Comparison of ENCODE assay signal across 18 cellular contexts in the genomic region with DNA sequence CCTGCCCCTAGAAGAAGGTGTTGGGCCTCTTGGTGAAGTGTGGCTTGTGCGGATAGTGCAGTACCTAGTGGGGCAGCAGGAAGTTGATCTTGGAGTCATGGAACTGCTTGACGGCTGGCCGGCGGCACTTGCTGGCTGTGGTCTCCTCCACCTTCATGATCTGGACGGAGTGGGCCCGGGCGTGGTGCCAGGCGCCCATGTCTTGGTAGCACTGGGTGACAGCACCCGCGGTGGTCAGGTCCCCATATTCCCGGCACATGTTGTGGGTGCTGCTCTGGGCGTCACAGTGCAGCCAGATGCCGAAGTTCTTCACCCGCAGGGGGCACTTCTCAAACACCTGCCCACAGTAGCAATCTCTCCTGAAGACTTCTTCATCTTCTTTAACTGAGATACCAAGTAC. TPM values are rescaled to one million over a fixed set of nuclear protein-coding genes. Genes with fewer than 3 reads are reported as not detected.
A peak's percentile ranks its signal among the peaks of the same experiment; 100 is the strongest.
DNase-seq lines count a peak whose midpoint lies in the region; ATAC-seq, FAIRE-seq and TF ChIP-seq lines count a peak whose summit lies in the region.
"Had no signal": no experiment of that assay in that cellular context is flagged by ENCODE, and none has a peak within 500 bp of the region (broad histone marks: within the 10 kb centered on the region; RNA-seq: fewer than 3 reads in every experiment).

No MANE protein-coding gene starts in this region.

- TF ChIP-seq CTCF in osteocyte (IDR thresholded peaks at IDR 0.05): no peak

- no peaks in the 10 kb centered on the region for H3K4me1 Mint-ChIP-seq in osteocyte (ENCODE audit: unreplicated experiment)
- H3K4me1 Mint-ChIP-seq: B cell had no signal

- H3K9me3 Mint-ChIP-seq in osteocyte (ENCODE audit: unreplicated experiment): no peaks in the 10 kb centered on the region
- H3K9me3 Mint-ChIP-seq: CD4-positive, alpha-beta T cell; CD8-positive, alpha-beta T cell had no signal

- H3K36me3 Mint-ChIP-seq in osteocyte (ENCODE audit: unreplicated experiment): peaks cover 36% of the 10 kb centered on the region

- no peak for ATAC-seq in GM21367 (IDR thresholded peaks at IDR 0.05; ENCODE audit: unreplicated experiment)
- ATAC-seq: CD8-positive, alpha-beta T cell had no signal

- no peak overlapping the region for H3K4me3 Mint-ChIP-seq in osteocyte (ENCODE audit: unreplicated experiment)
- H3K4me3 Mint-ChIP-seq: B cell; CD4-positive, alpha-beta T cell; CD8-positive, alpha-beta T cell had no signal

- no peak overlapping the region for H3K27ac Mint-ChIP-seq in osteocyte (ENCODE audit: unreplicated experiment)
- H3K27ac Mint-ChIP-seq: B cell; CD4-positive, alpha-beta T cell; CD8-positive, alpha-beta T cell had no signal

- intact Hi-C loops in posterior vena cava (cut with DNase I): loop anchor here (5.0 to 10.0 kb wide), 2 partner anchors 121 to 128 kb away; partner anchors contain the start of gene SCN5A (in 1 of the 2)

- H3K27me3 Mint-ChIP-seq in osteocyte (ENCODE audit: unreplicated experiment): no peaks in the 10 kb centered on the region
- H3K27me3 Mint-ChIP-seq: B cell; CD4-positive, alpha-beta T cell had no signal

- FAIRE-seq in GM12892 (lab: Jason Lieb, UNC): peak; percentile 30
- FAIRE-seq: A549, D721Med, G401.6, GM12891, GM18507 had no signal

- DNase-seq in GM12892 (ENCODE audit: insufficient read length) (no peak), osteocyte (ENCODE audit: extremely low spot score, unreplicated experiment) (peak; percentile 83), posterior vena cava (ENCODE audit: low spot score) (peak; percentile 73)
- no peak for DNase-seq in activated CD4-positive, alpha-beta T cell treated with anti-CD3 and anti-CD28 coated beads for 48 hours
- DNase-seq: AML-193; Caco-2; Calu3; CD4-positive, alpha-beta T cell; CD8-positive, alpha-beta T cell; DMS79 treated with DMSO at 0.1 percent for 48 hours; GF-D8 had no signal

- no peak for TF ChIP-seq POLR2A in GM12892 (IDR thresholded peaks at IDR 0.05; ENCODE audit: low read depth, low read length)

RNA-seq across cellular contexts. Expression of gene EXOG, which starts 30.7 kb away (rescaled TPM):
- 12.7 TPM for polyA plus RNA-seq in GM12892 (2012; ENCODE audit: missing spikeins)
- total RNA-seq in osteocyte (17.9 and 18.4 TPM in 2 replicates), posterior vena cava (10 to 100 TPM; 12.3 to 14.7 TPM)

Comparison
In these comparisons a context has a peak if more than half of its experiments do, and no peak if none do; other contexts are left out.
1. DNase-seq: peak in osteocyte (single experiment) and posterior vena cava (single experiment); none in GM12892 (single experiment) and activated CD4-positive, alpha-beta T cell treated with anti-CD3 and anti-CD28 coated beads for 48 hours (single experiment).